ENCODE assay signal across 9 cellular contexts in the genomic region with DNA sequence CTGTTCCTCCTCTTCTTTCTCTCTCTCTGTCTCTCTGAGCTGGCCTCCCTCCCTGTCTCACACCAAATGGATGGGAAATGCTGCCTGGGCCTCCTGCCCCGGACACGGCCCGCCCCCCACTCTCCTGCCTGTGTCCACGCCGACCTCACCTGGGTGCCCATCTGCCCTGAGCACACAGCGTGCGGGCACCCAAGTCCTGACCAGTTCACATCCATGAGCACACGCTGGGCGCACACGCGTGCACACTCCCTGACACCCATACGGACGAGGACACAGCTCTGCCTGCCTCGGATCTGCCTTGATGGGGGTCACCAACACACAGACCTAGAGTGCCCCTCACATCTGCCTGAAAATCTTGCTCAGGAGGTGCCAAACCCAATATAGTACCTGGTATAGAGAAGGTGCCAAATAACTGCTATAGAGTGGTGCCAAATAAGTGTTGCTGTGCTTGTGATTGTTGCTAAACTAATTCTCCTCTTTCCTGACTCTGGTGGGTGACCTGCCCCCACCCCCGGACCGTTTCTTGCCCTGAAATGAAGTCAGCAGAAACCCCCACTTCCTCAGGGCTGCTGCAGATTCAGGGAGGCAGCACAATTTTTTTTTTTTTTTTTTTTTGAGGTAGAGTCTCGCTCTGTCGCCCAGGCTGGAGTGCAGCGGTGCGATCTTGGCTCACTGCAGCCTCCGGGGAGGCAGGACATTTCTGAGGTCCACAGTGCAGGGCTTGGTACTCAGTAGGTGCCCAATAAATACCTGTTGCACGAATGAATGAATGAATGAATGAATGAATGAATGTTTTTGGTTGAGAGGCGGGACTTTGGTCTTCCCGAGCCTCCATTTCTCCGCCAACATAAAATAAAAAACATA. TPM values are rescaled to one million over a fixed set of nuclear protein-coding genes. Genes with fewer than 3 reads are reported as not detected.
DNase-seq lines count a peak whose midpoint lies in the region; ATAC-seq and TF ChIP-seq lines count a peak whose summit lies in the region.
"Had no signal": no experiment of that assay in that cellular context is flagged by ENCODE, and none has a peak within 500 bp of the region (broad histone marks: within the 10 kb centered on the region; RNA-seq: fewer than 3 reads in every experiment).

No MANE protein-coding gene starts in this region.

- H4K20me1 ChIP-seq in HCT116 (ENCODE audit: insufficient read depth) = no peaks in the 10 kb centered on the region; the same call in 1 of the 2 replicates

- ATAC-seq in HCT116 (no peak), GM18520 (IDR thresholded peaks at IDR 0.05; ENCODE audit: unreplicated experiment) (no peak)

- POLR2A ChIA-PET in HCT116 (lab: Charles Lee) = no interaction called here

- TF ChIP-seq POLR2A in HCT116 (IDR thresholded peaks at IDR 0.05; ENCODE audit: borderline replicate concordance, extremely low read depth, insufficient read depth, insufficient read length) (no peak), thyroid gland (IDR thresholded peaks at IDR 0.05) (no peak)

- H3K4me1 ChIP-seq in HCT116 (ENCODE audit: control insufficient read depth in 1 of 2, insufficient read depth in 2 of 2, low read length in 2 of 2) (peaks cover 12 to 52% of the 10 kb centered on the region in 2 experiments), colonic mucosa (no peaks in the 10 kb centered on the region), mucosa of stomach (ENCODE audit: control insufficient read depth, insufficient read depth, low read length) (peaks cover 54% of the 10 kb centered on the region), thyroid gland (peaks cover 60% of the 10 kb centered on the region in 2 donors)

- 67 to 74% methylated on average over 24 to 25 of the region's 25 CpGs for WGBS in thyroid gland, 2 donors

- H3K9ac ChIP-seq in HCT116 (ENCODE audit: low read length) (no peak overlapping the region), colonic mucosa (ENCODE audit: low read depth in 2 of 2, low read length in 2 of 2) (peak overlapping the region; percentile 43 to 44), mucosa of stomach (ENCODE audit: low read length) (peak overlapping the region; percentile 22)

- CTCF ChIA-PET in HCT116 (lab: Charles Lee) = no interaction called here

- DNase-seq in HCT116 (ENCODE audit: low read depth, low spot score) (no peak), colonic mucosa (no peak), thyroid gland (peak; percentile 46 to 53), GF-D8 (lab: John Stamatoyannopoulos, UW) (no peak), GOT3 (lab: John Stamatoyannopoulos, UW) (no peak)
- DNase-seq: activated CD4-positive, alpha-beta memory T cell treated with anti-CD3 and anti-CD28 coated beads, Interleukin-2, amount 10 ng/mL, durations not matched to agents 7 days and 5 days; SJCRH30 had no signal

- H3K4me3 ChIP-seq in HCT116 (replicated peaks in 1 of 2; ENCODE audit: low read depth in 1 of 2, low read length in 2 of 2) = no peak overlapping the region
- H3K4me3 ChIP-seq in colonic mucosa = no peak overlapping the region
- no peak overlapping the region for H3K4me3 ChIP-seq in mucosa of stomach (ENCODE audit: low read length)
- no peak overlapping the region for H3K4me3 ChIP-seq in thyroid gland (replicated peaks in 1 of 3)
- H3K4me3 ChIP-seq: SJCRH30 had no signal

- RAD21 ChIA-PET in HCT116 (lab: Charles Lee; ENCODE audit: low non-redundant PET in 1 of 2, low total read pairs in 2 of 2, uncharacterized antibody in 2 of 2, unreplicated experiment in 2 of 2) = no interaction called here

- peaks cover 95% of the 10 kb centered on the region for H3K79me2 ChIP-seq in HCT116 (ENCODE audit: insufficient read depth, low read length)

- intact Hi-C loops in HCT116 (cut with micrococcal nuclease) (no loop called here), colonic mucosa (cut with DNase I) (no loop called here), thyroid gland (cut with DNase I) (no loop called here)

- H2AFZ ChIP-seq in HCT116 (ENCODE audit: low read depth, low read length, poor library complexity, severe bottlenecking) = no peak overlapping the region

- no peaks in the 10 kb centered on the region for H3K9me2 ChIP-seq in HCT116 (ENCODE audit: insufficient read depth)

- no peak overlapping the region for H3K4me2 ChIP-seq in HCT116 (ENCODE audit: low read length)

- no TSS peak for BruUV-seq in HCT116 (replicated peaks; lab: Mats Ljungman, UMichigan)

- H3K27me3 ChIP-seq in HCT116 (ENCODE audit: insufficient read depth, low read length) = no peaks in the 10 kb centered on the region
- H3K27me3 ChIP-seq in colonic mucosa = no peaks in the 10 kb centered on the region
- no peaks in the 10 kb centered on the region for H3K27me3 ChIP-seq in mucosa of stomach (ENCODE audit: control insufficient read depth, insufficient read depth, low read length)
- no peaks in the 10 kb centered on the region for H3K27me3 ChIP-seq in thyroid gland
- H3K27me3 ChIP-seq: SJCRH30 had no signal

- no peak for TF ChIP-seq RAD21 in HCT116 (IDR thresholded peaks at IDR 0.05; ENCODE audit: low read depth)

- TF ChIP-seq CTCF in HCT116 (IDR thresholded peaks at IDR 0.05 in 2 of 3, conservative IDR thresholded peaks at IDR 0.05 in 1 of 3; ENCODE audit: borderline replicate concordance in 1 of 3, insufficient read depth in 1 of 3, low read depth in 2 of 3, low read length in 2 of 3) (no peak), colonic mucosa (IDR thresholded peaks at IDR 0.05) (no peak), thyroid gland (IDR thresholded peaks at IDR 0.05) (no peak)

- no peaks in the 10 kb centered on the region for H3K9me3 ChIP-seq in HCT116 (ENCODE audit: control insufficient read depth in 1 of 2, insufficient read depth in 1 of 2, low read depth in 1 of 2, low read length in 2 of 2)
- H3K9me3 ChIP-seq in colonic mucosa = no peaks in the 10 kb centered on the region
- H3K9me3 ChIP-seq in mucosa of stomach (ENCODE audit: control insufficient read depth, low read length) = no peaks in the 10 kb centered on the region
- no peaks in the 10 kb centered on the region for H3K9me3 ChIP-seq in thyroid gland
- H3K9me3 ChIP-seq: SJCRH30 had no signal

- H3K27ac ChIP-seq in HCT116 (ENCODE audit: low read depth, low read length) (peak overlapping the region; percentile 36; the same call in 1 of the 2 replicates), colonic mucosa (no peak overlapping the region), thyroid gland (peak overlapping the region; percentile 98 to 99 (median 98))
- H3K27ac ChIP-seq: SJCRH30 had no signal

- H3K36me3 ChIP-seq in HCT116 (ENCODE audit: control insufficient read depth in 1 of 2, insufficient read depth in 2 of 2, low read length in 2 of 2) (no peaks in the 10 kb centered on the region; a peak in 1 of 4 replicates), colonic mucosa (no peaks in the 10 kb centered on the region), mucosa of stomach (ENCODE audit: control insufficient read depth, insufficient read depth, low read length) (no peaks in the 10 kb centered on the region), thyroid gland (no peaks in the 10 kb centered on the region)

TF ChIP-seq in HCT116, 20 proteins besides CTCF, POLR2A, EP300 and RAD21:
- no peak for TF ChIP-seq YY1 (IDR thresholded peaks at IDR 0.05; ENCODE audit: extremely low read depth, insufficient replicate concordance, low read depth, low read length)
- TF ChIP-seq ZBTB33 (IDR thresholded peaks at IDR 0.05; ENCODE audit: extremely low read depth, insufficient replicate concordance, low read length) = no peak
- TF ChIP-seq EZH2 (IDR thresholded peaks at IDR 0.05) = no peak
- TF ChIP-seq POLR2AphosphoS5 (IDR thresholded peaks at IDR 0.05; ENCODE audit: low read depth, low read length) = no peak
- TF ChIP-seq TCF7L2 (IDR thresholded peaks at IDR 0.05; ENCODE audit: borderline replicate concordance, extremely low read depth, insufficient read depth, insufficient read length) = no peak
- TF ChIP-seq EGR1 (IDR thresholded peaks at IDR 0.05; ENCODE audit: low read depth) = no peak
- TF ChIP-seq, protein P1, sequence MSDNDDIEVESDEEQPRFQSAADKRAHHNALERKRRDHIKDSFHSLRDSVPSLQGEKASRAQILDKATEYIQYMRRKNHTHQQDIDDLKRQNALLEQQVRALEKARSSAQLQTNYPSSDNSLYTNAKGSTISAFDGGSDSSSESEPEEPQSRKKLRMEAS (IDR thresholded peaks at IDR 0.05) = no peak
- TF ChIP-seq ELF1 (IDR thresholded peaks at IDR 0.05; ENCODE audit: borderline replicate concordance, low read depth) = no peak
- TF ChIP-seq SRF (IDR thresholded peaks at IDR 0.05; ENCODE audit: low read depth) = no peak

RNA-seq across cellular contexts. Expression of gene NFIC, which starts 4.6 kb away (rescaled TPM):
- total RNA-seq in HCT116 (2021; ENCODE audit: unreplicated experiment) (116 TPM), colonic mucosa (10 to 100 TPM; 42.0 to 71.3 TPM), thyroid gland (100 to 1,000 TPM in 3 of 4 donors, 10 to 100 TPM in 1; 76.2 to 183 (median 132) TPM)
- polyA plus RNA-seq in HCT116 (2012) = 42.8 and 55.4 TPM in 2 replicates

Comparison
In these comparisons a context has a peak if more than half of its experiments do, and no peak if none do; other contexts are left out.
1. DNase-seq: peak in thyroid gland (2 of 2); none in HCT116 (single experiment), colonic mucosa (single experiment), GF-D8 (single experiment) and GOT3 (single experiment).